ENCODE assay signal across 15 cellular contexts in the genomic region with DNA sequence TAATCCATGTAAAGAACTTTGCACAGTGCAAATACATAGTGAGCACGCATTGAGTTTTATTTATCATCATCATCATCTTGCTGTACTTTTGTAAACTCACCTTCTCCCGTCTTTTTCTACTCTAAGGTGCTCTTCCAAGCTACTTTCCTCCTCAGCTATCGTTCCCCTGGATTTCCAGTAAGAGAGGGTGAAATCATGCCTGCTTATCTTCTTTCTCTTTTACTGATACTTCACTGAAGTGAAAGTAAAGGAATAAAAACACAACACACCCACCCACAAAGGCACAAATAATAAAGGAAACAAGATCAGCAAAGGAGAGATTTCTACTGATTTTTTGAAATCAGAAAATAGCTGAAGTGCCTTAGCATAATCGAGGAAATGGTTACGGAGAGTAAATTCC.
A peak's percentile ranks its signal among the peaks of the same experiment; 100 is the strongest.
DNase-seq lines count a peak whose midpoint lies in the region; ATAC-seq and TF ChIP-seq lines count a peak whose summit lies in the region.
"Had no signal": no experiment of that assay in that cellular context is flagged by ENCODE, and none has a peak within 500 bp of the region (broad histone marks: within the 10 kb centered on the region; RNA-seq: fewer than 3 reads in every experiment).

No MANE protein-coding gene starts in this region.

- in situ Hi-C loops in transverse colon (cut with MboI; ENCODE audit: low pct_ligation_motif_present in 1 of 4, low pct_unique_long_range_greater_than_20kb in 1 of 4, low sequenced_read_pairs in 3 of 4): no loop called here

- no peak overlapping the region for H3K4me3 Mint-ChIP-seq in activated naive CD4-positive, alpha-beta T cell treated with anti-CD3 and anti-CD28 coated beads, Interleukin-2, amount 10 ng/mL, durations not matched to agents 7 days and 5 days

- no peak for ATAC-seq in activated naive CD4-positive, alpha-beta T cell treated with anti-CD3 and anti-CD28 coated beads, Interleukin-2, amount 50 U/mL, for 72 hours
- ATAC-seq in right lobe of liver: peak in 1 of 4 donors; percentile 77

- no peak for TF ChIP-seq EP300 in transverse colon (IDR thresholded peaks at IDR 0.05; ENCODE audit: low read depth)
- TF ChIP-seq EP300 in ovary (IDR thresholded peaks at IDR 0.05): no peak

- H3K27me3 Mint-ChIP-seq in activated naive CD4-positive, alpha-beta T cell treated with anti-CD3 and anti-CD28 coated beads, Interleukin-2, amount 10 ng/mL, durations not matched to agents 7 days and 5 days: peaks cover 8% of the 10 kb centered on the region

- H3K9me3 ChIP-seq in right lobe of liver (no peaks in the 10 kb centered on the region), transverse colon (no peaks in the 10 kb centered on the region), MG63 (no peaks in the 10 kb centered on the region), ovary (no peaks in the 10 kb centered on the region)
- H3K9me3 ChIP-seq: tibial nerve had no signal

- H3K36me3 Mint-ChIP-seq in activated naive CD4-positive, alpha-beta T cell treated with anti-CD3 and anti-CD28 coated beads, Interleukin-2, amount 10 ng/mL, durations not matched to agents 7 days and 5 days: peaks cover 21% of the 10 kb centered on the region
- peaks cover 5 to 25% of the 10 kb centered on the region in 2 donors for H3K36me3 Mint-ChIP-seq in activated naive CD4-positive, alpha-beta T cell treated with anti-CD3 and anti-CD28 coated beads, Interleukin-2, amount 50 U/mL, for 72 hours

- CTCF ChIA-PET in activated naive CD4-positive, alpha-beta T cell treated with anti-CD3 and anti-CD28 coated beads, Interleukin-2, amount 10 ng/mL, durations not matched to agents 7 days and 5 days (lab: Charles Lee): interaction anchor here (0.7 kb wide), 1 partner anchor 35 kb away, joined by 3 read pairs; no protein-coding TSS in a partner anchor

- H3K27me3 ChIP-seq in right lobe of liver: no peaks in the 10 kb centered on the region
- H3K27me3 ChIP-seq in transverse colon: no peaks in the 10 kb centered on the region
- no peaks in the 10 kb centered on the region for H3K27me3 ChIP-seq in MG63
- no peaks in the 10 kb centered on the region for H3K27me3 ChIP-seq in ovary
- H3K27me3 ChIP-seq: tibial nerve had no signal

- peaks cover 47% of the 10 kb centered on the region for H3K4me1 Mint-ChIP-seq in activated naive CD4-positive, alpha-beta T cell treated with anti-CD3 and anti-CD28 coated beads, Interleukin-2, amount 10 ng/mL, durations not matched to agents 7 days and 5 days

- intact Hi-C loops in right lobe of liver (cut with DNase I): no loop called here
- intact Hi-C loops in transverse colon (cut with DNase I; ENCODE audit: low total_unique reads): no loop called here
- intact Hi-C loops in ovary (cut with DNase I): no loop called here

- H3K27ac ChIP-seq in right lobe of liver (no peak overlapping the region), transverse colon (peak overlapping the region; percentile 24 to 62 (median 40)), ovary (no peak overlapping the region)
- H3K27ac ChIP-seq: skin epidermis had no signal

- no peak for TF ChIP-seq CTCF in right lobe of liver (IDR thresholded peaks at IDR 0.05)
- TF ChIP-seq CTCF in transverse colon (IDR thresholded peaks at IDR 0.05): no peak
- TF ChIP-seq CTCF in ovary (IDR thresholded peaks at IDR 0.05): no peak

- WGBS in right lobe of liver (ENCODE audit: insufficient coverage, low coverage, low lambda C conversion rate, missing lambda C conversion rate): 25% methylated on average over 5 of the region's 5 CpGs
- 64 to 69% methylated on average over 5 of the region's 5 CpGs for WGBS in transverse colon (ENCODE audit: low coverage in 1 of 2), 2 donors
- 52 to 67% (median 59%) methylated on average over 5 of the region's 5 CpGs for WGBS in ovary, 3 donors

- no peak for DNase-seq in activated naive CD4-positive, alpha-beta T cell treated with anti-CD3 and anti-CD28 coated beads, Interleukin-2, amount 10 ng/mL, durations not matched to agents 7 days and 5 days
- DNase-seq in activated naive CD4-positive, alpha-beta T cell treated with anti-CD3 and anti-CD28 coated beads, Interleukin-2, amount 50 U/mL, for 72 hours (ENCODE audit: low spot score in 2 of 2): no peak
- DNase-seq in amniotic epithelial cell (ENCODE audit: low read depth) (peak; percentile 58), right lobe of liver (no peak), transverse colon (no peak), MG63 (no peak), HuH-7.5 (ENCODE audit: low spot score) (no peak), ovary (no peak)
- DNase-seq: activated CD4-positive, alpha-beta T cell treated with anti-CD3 and anti-CD28 coated beads for 4 hours; activated gamma-delta T cell treated with Interleukin-2 at 50 U/mL for 16 hours; central memory CD4-positive, alpha-beta T cell; DMS79; SW 1271 had no signal

- H3K4me3 ChIP-seq in right lobe of liver: peak overlapping the region; percentile 8 to 15 (median 12)
- peak overlapping the region in 1 of 4 donors; percentile 10 for H3K4me3 ChIP-seq in transverse colon
- no peak overlapping the region for H3K4me3 ChIP-seq in MG63
- H3K4me3 ChIP-seq in ovary: no peak overlapping the region

- TF ChIP-seq POLR2A in right lobe of liver (IDR thresholded peaks at IDR 0.05): no peak
- no peak for TF ChIP-seq POLR2A in transverse colon (IDR thresholded peaks at IDR 0.05)
- no peak for TF ChIP-seq POLR2A in ovary (IDR thresholded peaks at IDR 0.05)

- H3K4me1 ChIP-seq in right lobe of liver: no peaks in the 10 kb centered on the region
- peaks cover 3 to 28% (median 11%) of the 10 kb centered on the region in 4 donors for H3K4me1 ChIP-seq in transverse colon
- H3K4me1 ChIP-seq in ovary (ENCODE audit: insufficient read depth): no peaks in the 10 kb centered on the region

- peak overlapping the region; percentile 8 for H3K27ac Mint-ChIP-seq in activated naive CD4-positive, alpha-beta T cell treated with anti-CD3 and anti-CD28 coated beads, Interleukin-2, amount 10 ng/mL, durations not matched to agents 7 days and 5 days
- peak overlapping the region in 1 of 2 donors; percentile 1 for H3K27ac Mint-ChIP-seq in activated naive CD4-positive, alpha-beta T cell treated with anti-CD3 and anti-CD28 coated beads, Interleukin-2, amount 50 U/mL, for 72 hours

- H3K36me3 ChIP-seq in right lobe of liver (no peaks in the 10 kb centered on the region), transverse colon (no peaks in the 10 kb centered on the region), MG63 (no peaks in the 10 kb centered on the region), ovary (no peaks in the 10 kb centered on the region)
- H3K36me3 ChIP-seq: tibial nerve had no signal

- H3K9me3 Mint-ChIP-seq in activated naive CD4-positive, alpha-beta T cell treated with anti-CD3 and anti-CD28 coated beads, Interleukin-2, amount 10 ng/mL, durations not matched to agents 7 days and 5 days: peaks cover 7% of the 10 kb centered on the region
- peaks cover 4 to 6% of the 10 kb centered on the region in 2 donors for H3K9me3 Mint-ChIP-seq in activated naive CD4-positive, alpha-beta T cell treated with anti-CD3 and anti-CD28 coated beads, Interleukin-2, amount 50 U/mL, for 72 hours

Comparison
In these comparisons a context has a peak if more than half of its experiments do, and no peak if none do; other contexts are left out.
1. H3K27ac ChIP-seq: peak in transverse colon (4 of 4); none in right lobe of liver (0 of 3) and ovary (0 of 2).
2. H3K4me3 ChIP-seq: peak in right lobe of liver (3 of 3); none in MG63 (single experiment) and ovary (single experiment).